ENCODE assay signal across 13 cellular contexts in genomic region chr9:120387257-120387999, GRCh38.
DNase-seq lines count a peak whose midpoint lies in the region; ATAC-seq and TF ChIP-seq lines count a peak whose summit lies in the region.
"Had no signal": no experiment of that assay in that cellular context is flagged by ENCODE, and none has a peak within 500 bp of the region (broad histone marks: within the 10 kb centered on the region; RNA-seq: fewer than 3 reads in every experiment).

No MANE protein-coding gene starts in this region.

- H3K36me3 Mint-ChIP-seq in WTC11 (peaks cover 22% of the 10 kb centered on the region), chondrocyte (ENCODE audit: low read depth) (peaks cover 19% of the 10 kb centered on the region)
- peaks cover 6% of the 10 kb centered on the region for H3K36me3 Mint-ChIP-seq in natural killer cell treated with Interleukin-12 subunit alpha and Interleukin-12 subunit beta and Interleukin-15 and Interleukin-18, amount 100 ng/mL, for 72 hours

- in situ Hi-C loops in KBM-7 (cut with MboI; ENCODE audit: low pct_unique_long_range_greater_than_20kb, low sequenced_read_pairs) = no loop called here

- TF ChIP-seq CTCF in WTC11 (IDR thresholded peaks at IDR 0.05) = no peak
- no peak for TF ChIP-seq CTCF in chondrocyte (IDR thresholded peaks at IDR 0.05)

- H3K27ac Mint-ChIP-seq in WTC11 = peak overlapping the region; percentile 8; the same call in 1 of the 2 replicates
- H3K27ac Mint-ChIP-seq in natural killer cell treated with Interleukin-12 subunit alpha and Interleukin-12 subunit beta and Interleukin-15 and Interleukin-18, amount 100 ng/mL, for 72 hours = no peak overlapping the region
- H3K27ac Mint-ChIP-seq in chondrocyte (ENCODE audit: unreplicated experiment) = no peak overlapping the region
- H3K27ac Mint-ChIP-seq: dendritic cell treated with granulocyte-macrophage colony-stimulating factor and Interleukin-4, amounts not matched to agents 40 ng/mL and 50 ng/mL, for 4 days had no signal

- POLR2A ChIA-PET in WTC11 (lab: Charles Lee) = no interaction called here

- H3K4me1 Mint-ChIP-seq in WTC11 (peaks cover 6% of the 10 kb centered on the region), chondrocyte (ENCODE audit: low read depth) (peaks cover 52% of the 10 kb centered on the region)
- H3K4me1 Mint-ChIP-seq in natural killer cell treated with Interleukin-12 subunit alpha and Interleukin-12 subunit beta and Interleukin-15 and Interleukin-18, amount 100 ng/mL, for 72 hours (ENCODE audit: low read depth in 2 of 2) = no peaks in the 10 kb centered on the region

- H3K4me3 Mint-ChIP-seq in WTC11 (no peak overlapping the region), chondrocyte (ENCODE audit: unreplicated experiment) (no peak overlapping the region)
- no peak overlapping the region for H3K4me3 Mint-ChIP-seq in natural killer cell treated with Interleukin-12 subunit alpha and Interleukin-12 subunit beta and Interleukin-15 and Interleukin-18, amount 100 ng/mL, for 72 hours
- H3K4me3 Mint-ChIP-seq: dendritic cell treated with granulocyte-macrophage colony-stimulating factor and Interleukin-4, amounts not matched to agents 40 ng/mL and 50 ng/mL, for 4 days had no signal

- H3K9me3 Mint-ChIP-seq in WTC11 = no peaks in the 10 kb centered on the region
- H3K9me3 Mint-ChIP-seq in natural killer cell treated with Interleukin-12 subunit alpha and Interleukin-12 subunit beta and Interleukin-15 and Interleukin-18, amount 100 ng/mL, for 72 hours = no peaks in the 10 kb centered on the region
- no peaks in the 10 kb centered on the region for H3K9me3 Mint-ChIP-seq in chondrocyte (ENCODE audit: low read depth)
- H3K9me3 Mint-ChIP-seq: dendritic cell treated with granulocyte-macrophage colony-stimulating factor and Interleukin-4, amounts not matched to agents 40 ng/mL and 50 ng/mL, for 4 days had no signal

- ATAC-seq in WTC11 (no peak), sciatic nerve (peak; percentile 46)
- ATAC-seq in natural killer cell treated with Interleukin-12 subunit alpha and Interleukin-12 subunit beta and Interleukin-15 and Interleukin-18, amount 100 ng/mL, for 72 hours = no peak

- CTCF ChIA-PET in WTC11 (lab: Charles Lee) = interaction anchor here (0.9 to 1.3 kb wide), 2 partner anchors 90 kb away, joined by 3 to 4 read pairs; no protein-coding TSS in a partner anchor

- DNase-seq in NCI-H2196 (lab: John Stamatoyannopoulos, UW; ENCODE audit: unreplicated experiment) (peak; percentile 12), NCI-H2196 treated with DMSO at 0.1 percent for 48 hours (lab: John Stamatoyannopoulos, UW; ENCODE audit: unreplicated experiment) (no peak), NCI-H2081 (lab: John Stamatoyannopoulos, UW) (peak; percentile 93 to 99), WTC11 (ENCODE audit: low spot score) (no peak), sciatic nerve (ENCODE audit: low spot score) (no peak), KBM-7 (no peak), chondrocyte (ENCODE audit: low spot score) (no peak)
- no peak for DNase-seq in natural killer cell treated with Interleukin-12 subunit alpha and Interleukin-12 subunit beta and Interleukin-15 and Interleukin-18, amount 100 ng/mL, for 72 hours (ENCODE audit: low spot score)
- DNase-seq: amniotic stem cell, Calu3, mammary epithelial cell, occipital lobe had no signal

- H3K27me3 Mint-ChIP-seq in WTC11 (ENCODE audit: low read depth) = no peaks in the 10 kb centered on the region
- H3K27me3 Mint-ChIP-seq in natural killer cell treated with Interleukin-12 subunit alpha and Interleukin-12 subunit beta and Interleukin-15 and Interleukin-18, amount 100 ng/mL, for 72 hours = no peaks in the 10 kb centered on the region
- H3K27me3 Mint-ChIP-seq in chondrocyte (ENCODE audit: low read depth) = no peaks in the 10 kb centered on the region
- H3K27me3 Mint-ChIP-seq: dendritic cell treated with granulocyte-macrophage colony-stimulating factor and Interleukin-4, amounts not matched to agents 40 ng/mL and 50 ng/mL, for 4 days had no signal

- intact Hi-C loops in sciatic nerve (cut with DNase I) = no loop called here

TF ChIP-seq in WTC11, 78 proteins besides CTCF, POLR2A, EP300 and RAD21:
- TF ChIP-seq SP1 (CRISPR knock-in tag; conservative IDR thresholded peaks at IDR 0.05) (no peak), ZNF416 (CRISPR knock-in tag; IDR thresholded peaks at IDR 0.05) (no peak), CDX4 (CRISPR knock-in tag; IDR thresholded peaks at IDR 0.05; ENCODE audit: borderline replicate concordance) (no peak), CREM (CRISPR knock-in tag; IDR thresholded peaks at IDR 0.05) (no peak), MYBL2 (CRISPR knock-in tag; IDR thresholded peaks at IDR 0.05) (no peak), SMAD3 (CRISPR knock-in tag; IDR thresholded peaks at IDR 0.05; ENCODE audit: borderline replicate concordance) (no peak), ZNF396 (CRISPR knock-in tag; IDR thresholded peaks at IDR 0.05; ENCODE audit: borderline replicate concordance) (no peak), RORB (CRISPR knock-in tag; IDR thresholded peaks at IDR 0.05) (no peak), TP53 (CRISPR knock-in tag; IDR thresholded peaks at IDR 0.05) (no peak), NR1H2 (CRISPR knock-in tag; IDR thresholded peaks at IDR 0.05) (no peak)

Comparison
In these comparisons a context has a peak if more than half of its experiments do, and no peak if none do; other contexts are left out.
1. DNase-seq: peak in NCI-H2196 (single experiment) and NCI-H2081 (2 of 2); none in NCI-H2196 treated with DMSO at 0.1 percent for 48 hours (single experiment), WTC11 (single experiment), sciatic nerve (single experiment), KBM-7 (single experiment), natural killer cell treated with Interleukin-12 subunit alpha and Interleukin-12 subunit beta and Interleukin-15 and Interleukin-18, amount 100 ng/mL, for 72 hours (single experiment) and chondrocyte (single experiment).